In the genomic region with DNA sequence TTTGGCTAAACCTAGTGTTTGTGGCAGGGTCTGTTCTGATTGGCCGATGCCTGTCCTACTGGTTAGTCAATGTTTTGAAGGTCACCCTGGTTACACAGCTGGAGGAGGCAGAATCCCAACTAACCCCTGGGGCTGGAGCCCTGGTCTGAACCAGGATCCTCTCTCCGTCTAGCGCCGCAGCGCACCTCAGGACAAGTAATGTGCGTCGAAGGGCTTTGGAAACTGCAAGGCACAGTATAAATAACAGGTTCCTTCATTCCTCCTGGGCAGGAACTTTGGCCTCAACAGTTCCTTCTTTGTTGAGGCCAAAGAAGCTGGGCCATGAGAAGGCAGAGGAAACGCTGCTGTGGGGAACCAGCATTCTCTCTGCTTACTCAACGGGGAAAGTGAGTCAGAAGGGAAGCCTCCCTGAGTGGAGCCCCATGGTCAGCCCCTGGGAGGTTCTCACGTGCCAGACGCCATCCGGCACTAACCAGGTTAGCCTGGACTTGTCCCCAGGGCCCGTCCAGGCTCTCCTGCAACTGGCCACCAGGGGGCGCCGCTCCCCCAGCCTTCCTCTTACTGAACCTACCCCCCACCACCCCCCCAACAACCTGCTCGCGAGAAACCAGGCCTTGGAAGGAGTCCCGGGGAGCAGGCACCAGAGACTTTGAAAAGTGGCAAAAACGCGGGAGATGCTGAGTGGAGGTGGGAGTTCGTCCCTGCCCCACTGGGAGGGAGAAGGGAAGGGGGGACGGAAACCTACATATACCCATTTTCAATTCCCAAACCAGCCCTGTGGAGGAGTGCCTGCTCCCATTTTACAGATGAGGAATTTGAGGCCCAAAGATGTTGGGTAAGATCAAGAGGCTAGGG, we compare ENCODE assay signal across 8 cellular contexts. TPM values are rescaled to one million over a fixed set of nuclear protein-coding genes. Genes with fewer than 3 reads are reported as not detected.
DNase-seq lines count a peak whose midpoint lies in the region; ATAC-seq and TF ChIP-seq lines count a peak whose summit lies in the region.

No MANE protein-coding gene starts in this region.

- DNase-seq in AG08396 (ENCODE audit: low spot score) = peak; percentile 97
- DNase-seq in NCI-H460 (ENCODE audit: extremely low read depth, low read depth) = peak; percentile 81
- DNase-seq in activated CD4-positive, alpha-beta T cell treated with anti-CD3 and anti-CD28 coated beads for 4 hours = peak; percentile 85 to 87
- DNase-seq in choroid plexus epithelial cell (ENCODE audit: low read depth) = peak; percentile 97
- DNase-seq in left lung = peak; percentile 93 to 97
- peak; percentile 83 for DNase-seq in stimulated activated CD4-positive, alpha-beta T cell treated with anti-CD3 and anti-CD28 coated beads, Interleukin-2, amount 100 ng/mL, for 4 hours (ENCODE audit: low read depth)

- peaks cover 26 to 49% of the 10 kb centered on the region in 2 donors for H3K4me1 ChIP-seq in left lung

- intact Hi-C loops in left lung (cut with DNase I) = loop anchor here in 1 of 2 donors (2.0 to 5.0 kb wide), 2 partner anchors 65 to 102 kb away; no protein-coding TSS in a partner anchor

- no peaks in the 10 kb centered on the region for H3K9me3 ChIP-seq in left lung

- peaks cover 0 to 22% of the 10 kb centered on the region in 2 donors for H3K27me3 ChIP-seq in left lung

- TF ChIP-seq CTCF in choroid plexus epithelial cell (conservative IDR thresholded peaks at IDR 0.05; ENCODE audit: low read depth, low read length) (peak; percentile 92), left lung (IDR thresholded peaks at IDR 0.05) (peak; percentile 91 to 98)

- no peaks in the 10 kb centered on the region for H3K36me3 ChIP-seq in left lung

- ATAC-seq in GM18868 (IDR thresholded peaks at IDR 0.05; ENCODE audit: unreplicated experiment) = peak; percentile 46
- peak; percentile 42 for ATAC-seq in HG03196 (IDR thresholded peaks at IDR 0.05; ENCODE audit: unreplicated experiment)
- peak; percentile 79 for ATAC-seq in left lung

- H3K4me3 ChIP-seq in choroid plexus epithelial cell (ENCODE audit: low read depth, low read length) = no peak overlapping the region
- no peak overlapping the region for H3K4me3 ChIP-seq in left lung

- peak overlapping the region; percentile 92 to 94 for H3K27ac ChIP-seq in left lung

RNA-seq across cellular contexts. Expression of a gene that starts 19.8 kb away (rescaled TPM):
- total RNA-seq in NCI-H460 (2014; rRNA removed; shearing (Covaris generic)) = not detected in 2 replicates
- not detected in 2 replicates for polyA plus RNA-seq in NCI-H460 (2014; cell fraction: nucleus; rRNA removed)
- total RNA-seq in left lung = not detected
